Comparison of ENCODE assay signal across 9 cellular contexts in genomic region chr7:24595671-24596418, GRCh38. TPM values are rescaled to one million over a fixed set of nuclear protein-coding genes. Genes with fewer than 3 reads are reported as not detected.
DNase-seq lines count a peak whose midpoint lies in the region; ATAC-seq and TF ChIP-seq lines count a peak whose summit lies in the region.
"Had no signal": no experiment of that assay in that cellular context is flagged by ENCODE, and none has a peak within 500 bp of the region (broad histone marks: within the 10 kb centered on the region; RNA-seq: fewer than 3 reads in every experiment).

No MANE protein-coding gene starts in this region.

- H3K27me3 ChIP-seq in H7 (ENCODE audit: control insufficient read depth, insufficient read depth, low read length) (no peaks in the 10 kb centered on the region), sigmoid colon (no peaks in the 10 kb centered on the region)

- peaks cover 11% of the 10 kb centered on the region for H3K4me1 Mint-ChIP-seq in activated naive CD8-positive, alpha-beta T cell treated with anti-CD3 and anti-CD28 coated beads, Interleukin-2, amount 50 U/mL, for 24 hours
- H3K4me1 Mint-ChIP-seq in type B pancreatic cell (ENCODE audit: unreplicated experiment) = no peaks in the 10 kb centered on the region

- no peak overlapping the region for H3K4me3 Mint-ChIP-seq in activated naive CD8-positive, alpha-beta T cell treated with anti-CD3 and anti-CD28 coated beads, Interleukin-2, amount 50 U/mL, for 24 hours
- H3K4me3 Mint-ChIP-seq in type B pancreatic cell = no peak overlapping the region

- no peak for TF ChIP-seq EP300 in sigmoid colon (IDR thresholded peaks at IDR 0.05)

- H3K36me3 ChIP-seq in H7 (replicated peaks; ENCODE audit: control insufficient read depth, insufficient read depth, low read length) (no peaks in the 10 kb centered on the region), sigmoid colon (no peaks in the 10 kb centered on the region)

- H3K9me3 ChIP-seq in sigmoid colon = no peaks in the 10 kb centered on the region

- no peaks in the 10 kb centered on the region for H3K4me1 ChIP-seq in sigmoid colon

- no peaks in the 10 kb centered on the region for H3K9me3 Mint-ChIP-seq in activated naive CD8-positive, alpha-beta T cell treated with anti-CD3 and anti-CD28 coated beads, Interleukin-2, amount 50 U/mL, for 24 hours
- H3K9me3 Mint-ChIP-seq in type B pancreatic cell = no peaks in the 10 kb centered on the region

- WGBS in sigmoid colon, 2 donors = 86 to 96% methylated on average over 7 of the region's 7 CpGs

- H3K27ac ChIP-seq in sigmoid colon = no peak overlapping the region

- no peaks in the 10 kb centered on the region for H3K27me3 Mint-ChIP-seq in activated naive CD8-positive, alpha-beta T cell treated with anti-CD3 and anti-CD28 coated beads, Interleukin-2, amount 50 U/mL, for 24 hours
- H3K27me3 Mint-ChIP-seq in type B pancreatic cell = no peaks in the 10 kb centered on the region

- peak; percentile 49 for DNase-seq in GM12865 (ENCODE audit: low read depth)
- DNase-seq in activated naive CD8-positive, alpha-beta T cell treated with anti-CD3 and anti-CD28 coated beads, Interleukin-2, amount 50 U/mL, for 24 hours = no peak
- DNase-seq in SKM-1 treated with dmso at 0.1 percent for 144 hours (lab: John Stamatoyannopoulos, UW; ENCODE audit: unreplicated experiment) = no peak
- no peak for DNase-seq in H7
- DNase-seq in sigmoid colon = no peak
- DNase-seq in type B pancreatic cell (ENCODE audit: extremely low spot score, unreplicated experiment) = no peak
- DNase-seq: KBM-7 had no signal

- TF ChIP-seq POLR2A in sigmoid colon (IDR thresholded peaks at IDR 0.05) = no peak

- intact Hi-C loops in sigmoid colon (cut with DNase I) = no loop called here

- ATAC-seq in GM19395 (IDR thresholded peaks at IDR 0.05; ENCODE audit: unreplicated experiment) (peak; percentile 63), HG03045 (IDR thresholded peaks at IDR 0.05; ENCODE audit: unreplicated experiment) (peak; percentile 53)
- ATAC-seq in activated naive CD8-positive, alpha-beta T cell treated with anti-CD3 and anti-CD28 coated beads, Interleukin-2, amount 50 U/mL, for 24 hours = peak; percentile 51

- TF ChIP-seq CTCF in GM12865 (IDR thresholded peaks at IDR 0.05; ENCODE audit: insufficient read depth, low read depth, low read length, missing control alignments) = no peak
- no peak for TF ChIP-seq CTCF in sigmoid colon (IDR thresholded peaks at IDR 0.05)
- TF ChIP-seq CTCF in type B pancreatic cell (conservative IDR thresholded peaks at IDR 0.05) = no peak

- H3K36me3 Mint-ChIP-seq in activated naive CD8-positive, alpha-beta T cell treated with anti-CD3 and anti-CD28 coated beads, Interleukin-2, amount 50 U/mL, for 24 hours (ENCODE audit: low read depth) = peaks cover 7% of the 10 kb centered on the region
- H3K36me3 Mint-ChIP-seq in type B pancreatic cell = no peaks in the 10 kb centered on the region

- H3K4me3 ChIP-seq in GM12865 (ENCODE audit: low read depth, low read length) (peak overlapping the region; percentile 41), H7 (ENCODE audit: insufficient read depth, low read depth, low read length) (no peak overlapping the region), sigmoid colon (no peak overlapping the region)

- no peak overlapping the region for H3K27ac Mint-ChIP-seq in activated naive CD8-positive, alpha-beta T cell treated with anti-CD3 and anti-CD28 coated beads, Interleukin-2, amount 50 U/mL, for 24 hours
- H3K27ac Mint-ChIP-seq in type B pancreatic cell = no peak overlapping the region

RNA-seq across cellular contexts. Expression of gene PALS2, which starts 22.6 kb away (rescaled TPM):
- total RNA-seq in H7 (2014; rRNA removed; shearing (Covaris generic)) = 25.3 and 35.6 TPM in 2 replicates
- 10 to 100 TPM in 1 of 4 donors, 1 to 10 TPM in 3; 6.9 to 14.2 (median 7.7) TPM for total RNA-seq in sigmoid colon
- polyA plus RNA-seq in sigmoid colon = 1 to 10 TPM in 2 of 3 donors, under 1 TPM in 1; 0.60 to 2.9 (median 1.2) TPM
- total RNA-seq in type B pancreatic cell (ENCODE audit: low replicate concordance) = 29.3 and 43.1 TPM in 2 replicates
